Comparison of ENCODE assay signal across 8 cellular contexts in the genomic region with DNA sequence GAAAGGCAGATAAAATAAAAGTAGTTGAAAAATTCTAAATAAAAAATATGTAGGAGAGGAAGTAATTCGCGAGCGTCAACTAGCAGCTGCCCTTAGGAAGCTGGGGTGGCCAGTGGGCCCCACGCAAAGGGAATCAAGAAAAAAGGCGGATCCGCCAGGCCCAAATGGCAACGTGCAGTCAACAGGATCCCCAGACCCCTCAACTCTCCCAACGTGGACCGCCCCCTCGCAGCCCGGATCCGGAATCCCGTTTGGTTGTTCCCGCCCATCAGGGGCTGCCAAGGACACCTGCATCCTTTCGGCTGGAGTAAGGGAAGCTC. TPM values are rescaled to one million over a fixed set of nuclear protein-coding genes. Genes with fewer than 3 reads are reported as not detected.
DNase-seq lines count a peak whose midpoint lies in the region; ATAC-seq and TF ChIP-seq lines count a peak whose summit lies in the region.

No MANE protein-coding gene starts in this region.

- H3K4me3 ChIP-seq in hepatocyte (peak overlapping the region; percentile 56), smooth muscle cell (peak overlapping the region; percentile 86)

- peak overlapping the region; percentile 87 for H3K27ac Mint-ChIP-seq in activated CD4-positive, alpha-beta memory T cell treated with anti-CD3 and anti-CD28 coated beads for 36 hours

- H3K36me3 Mint-ChIP-seq in activated CD4-positive, alpha-beta memory T cell treated with anti-CD3 and anti-CD28 coated beads for 36 hours, result peaks cover 4% of the 10 kb centered on the region

- peak; percentile 6 for ATAC-seq in HG02973 (IDR thresholded peaks at IDR 0.05; ENCODE audit: unreplicated experiment)

- H3K79me2 ChIP-seq in hepatocyte (peaks cover 17% of the 10 kb centered on the region), smooth muscle cell (ENCODE audit: low read depth) (peaks cover 30% of the 10 kb centered on the region)

- CTCF ChIA-PET in activated CD4-positive, alpha-beta memory T cell treated with anti-CD3 and anti-CD28 coated beads for 36 hours (lab: Charles Lee), result interaction anchor here (0.5 to 2.0 kb wide), 4 partner anchors 30 to 43 kb away, joined by 3 to 9 read pairs (median 6); a partner anchor contains a TSS

- H3K4me1 ChIP-seq in hepatocyte (ENCODE audit: insufficient read depth) (peaks cover 6% of the 10 kb centered on the region), smooth muscle cell (ENCODE audit: low read depth) (peaks cover 13% of the 10 kb centered on the region)

- 1% methylated on average over 15 of the region's 15 CpGs for WGBS in hepatocyte (ENCODE audit: low lambda C conversion rate, missing lambda C conversion rate)
- WGBS in smooth muscle cell (ENCODE audit: low lambda C conversion rate), result 1% methylated on average over 15 of the region's 15 CpGs

- no peaks in the 10 kb centered on the region for H4K20me1 ChIP-seq in hepatocyte (ENCODE audit: insufficient read depth, poor library complexity, severe bottlenecking)
- no peaks in the 10 kb centered on the region for H4K20me1 ChIP-seq in smooth muscle cell (ENCODE audit: low read depth)

- TF ChIP-seq CTCF in hepatocyte (IDR thresholded peaks at IDR 0.05; ENCODE audit: poor library complexity), result no peak
- TF ChIP-seq CTCF in smooth muscle cell (IDR thresholded peaks at IDR 0.05; ENCODE audit: borderline replicate concordance, insufficient read depth, poor library complexity, severe bottlenecking), result no peak

- peak overlapping the region; percentile 95 for H3K4me3 Mint-ChIP-seq in activated CD4-positive, alpha-beta memory T cell treated with anti-CD3 and anti-CD28 coated beads for 36 hours

- peak overlapping the region; percentile 11 for H3K9ac ChIP-seq in smooth muscle cell (ENCODE audit: low read depth)

- no peaks in the 10 kb centered on the region for H3K36me3 ChIP-seq in hepatocyte (replicated peaks; ENCODE audit: insufficient read depth, low read depth)
- no peaks in the 10 kb centered on the region for H3K36me3 ChIP-seq in smooth muscle cell (ENCODE audit: low read depth)

- no peaks in the 10 kb centered on the region for H3K9me3 ChIP-seq in hepatocyte (ENCODE audit: low read depth)
- no peaks in the 10 kb centered on the region for H3K9me3 ChIP-seq in smooth muscle cell (replicated peaks; ENCODE audit: low read depth)

- H3K4me1 Mint-ChIP-seq in activated CD4-positive, alpha-beta memory T cell treated with anti-CD3 and anti-CD28 coated beads for 36 hours (ENCODE audit: low read depth), result peaks cover 23% of the 10 kb centered on the region

- no peaks in the 10 kb centered on the region for H3F3A ChIP-seq in smooth muscle cell (ENCODE audit: low read depth)

- H3K27ac ChIP-seq in hepatocyte, result peak overlapping the region; percentile 26
- H3K27ac ChIP-seq in smooth muscle cell (ENCODE audit: low read depth), result no peak overlapping the region

- no peaks in the 10 kb centered on the region for H3K27me3 Mint-ChIP-seq in activated CD4-positive, alpha-beta memory T cell treated with anti-CD3 and anti-CD28 coated beads for 36 hours

- H3K27me3 ChIP-seq in hepatocyte, result no peaks in the 10 kb centered on the region
- no peaks in the 10 kb centered on the region for H3K27me3 ChIP-seq in smooth muscle cell (ENCODE audit: low read depth)

- POLR2A ChIA-PET in activated CD4-positive, alpha-beta memory T cell treated with anti-CD3 and anti-CD28 coated beads for 36 hours (lab: Charles Lee), result interaction anchor here (0.7 to 2.5 kb wide), 5 partner anchors 11 to 964 kb away, joined by 3 to 21 read pairs (median 3); a partner anchor contains a TSS

- H3K4me2 ChIP-seq in hepatocyte, result peak overlapping the region; percentile 85
- H3K4me2 ChIP-seq in smooth muscle cell, result peak overlapping the region; percentile 97

- no peaks in the 10 kb centered on the region for H3K9me2 ChIP-seq in hepatocyte (replicated peaks; ENCODE audit: insufficient read depth)

- DNase-seq in NCI-H2029 (lab: John Stamatoyannopoulos, UW), result peak; percentile 62
- DNase-seq in NCI-H2029 treated with DMSO at 0.1 percent for 48 hours (lab: John Stamatoyannopoulos, UW), result no peak
- no peak for DNase-seq in activated CD4-positive, alpha-beta memory T cell treated with anti-CD3 and anti-CD28 coated beads for 36 hours
- no peak for DNase-seq in hepatocyte (ENCODE audit: low spot score)
- DNase-seq in smooth muscle cell (lab: John Stamatoyannopoulos, UW; ENCODE audit: unreplicated experiment), result no peak
- no peak for DNase-seq in NCI-H69 (lab: John Stamatoyannopoulos, UW)
- DNase-seq in H4 (ENCODE audit: low spot score), result no peak

- no peaks in the 10 kb centered on the region for H3K9me3 Mint-ChIP-seq in activated CD4-positive, alpha-beta memory T cell treated with anti-CD3 and anti-CD28 coated beads for 36 hours

- H2AFZ ChIP-seq in hepatocyte (peak overlapping the region; percentile 78), smooth muscle cell (ENCODE audit: low read depth) (peak overlapping the region; percentile 92)

- intact Hi-C loops in activated CD4-positive, alpha-beta memory T cell treated with anti-CD3 and anti-CD28 coated beads for 36 hours (cut with micrococcal nuclease), result loop anchor here (2.0 to 10.0 kb wide), 3 partner anchors 329 to 1892 kb away; a partner anchor contains a TSS

RNA-seq across cellular contexts. Expression of a gene that starts 0.3 kb away (rescaled TPM):
- total RNA-seq in activated CD4-positive, alpha-beta memory T cell treated with anti-CD3 and anti-CD28 coated beads for 36 hours, result 1 to 10 TPM; 1.4 to 1.6 TPM
- total RNA-seq in hepatocyte, result 1.1 and 1.8 TPM in 2 replicates
- polyA plus RNA-seq in hepatocyte, result 2.0 and 2.2 TPM in 2 replicates
- 2.7 and 2.9 TPM in 2 replicates for total RNA-seq in smooth muscle cell
- polyA plus RNA-seq in smooth muscle cell, result 2.5 and 3.1 TPM in 2 replicates
- 0.66 and 0.80 TPM in 2 replicates for total RNA-seq in H4 (2014; rRNA removed; shearing (Covaris generic))

RNA-seq across cellular contexts. Expression of a gene that starts 0.7 kb away (rescaled TPM):
- 10 to 100 TPM; 11.0 to 11.3 TPM for total RNA-seq in activated CD4-positive, alpha-beta memory T cell treated with anti-CD3 and anti-CD28 coated beads for 36 hours
- total RNA-seq in hepatocyte (7.7 and 10.8 TPM in 2 replicates), smooth muscle cell (25.3 and 74.9 TPM in 2 replicates)
- polyA plus RNA-seq in hepatocyte (4.0 and 9.1 TPM in 2 replicates), smooth muscle cell (7.8 and 8.1 TPM in 2 replicates)
- 14.4 and 17.5 TPM in 2 replicates for total RNA-seq in H4 (2014; rRNA removed; shearing (Covaris generic))

RNA-seq across cellular contexts. Expression of a gene that starts 30.5 kb away (rescaled TPM):
- total RNA-seq in activated CD4-positive, alpha-beta memory T cell treated with anti-CD3 and anti-CD28 coated beads for 36 hours, result 10 to 100 TPM; 15.9 to 17.7 TPM
- total RNA-seq in hepatocyte (22.5 and 31.7 TPM in 2 replicates), smooth muscle cell (26.1 and 29.8 TPM in 2 replicates)
- polyA plus RNA-seq in hepatocyte (6.6 and 8.0 TPM in 2 replicates), smooth muscle cell (3.0 and 4.2 TPM in 2 replicates)
- 10.7 and 19.0 TPM in 2 replicates for total RNA-seq in H4 (2014; rRNA removed; shearing (Covaris generic))

RNA-seq across cellular contexts. Expression of a gene that starts 41.2 kb away (rescaled TPM):
- total RNA-seq in activated CD4-positive, alpha-beta memory T cell treated with anti-CD3 and anti-CD28 coated beads for 36 hours, result 10 to 100 TPM; 90.6 to 97.1 TPM
- total RNA-seq in hepatocyte (47.7 and 49.9 TPM in 2 replicates), smooth muscle cell (53.9 and 55.8 TPM in 2 replicates)
- polyA plus RNA-seq in hepatocyte (43.0 and 50.4 TPM in 2 replicates), smooth muscle cell (44.2 and 55.6 TPM in 2 replicates)
- total RNA-seq in H4 (2014; rRNA removed; shearing (Covaris generic)), result 45.8 and 50.2 TPM in 2 replicates
